ENCODE assay signal across 1 cellular context in genomic region chr15:47768730-47769129, GRCh38.
TF ChIP-seq lines count a peak whose summit lies in the region.

No MANE protein-coding gene starts in this region.

TF ChIP-seq in WTC11, 78 proteins besides CTCF, POLR2A, EP300 and RAD21 (continued from another document):
- no peak for TF ChIP-seq KAT7 (CRISPR knock-in tag; IDR thresholded peaks at IDR 0.05; ENCODE audit: borderline replicate concordance)
- no peak for TF ChIP-seq ATF6 (CRISPR knock-in tag; IDR thresholded peaks at IDR 0.05)
- TF ChIP-seq ZNF425 (CRISPR knock-in tag; conservative IDR thresholded peaks at IDR 0.05) = no peak
